Comparison of ENCODE assay signal across 13 cellular contexts in genomic region chr2:108626993-108627392, GRCh38.
"Had no signal": no experiment of that assay in that cellular context is flagged by ENCODE, and none has a peak within 500 bp of the region (broad histone marks: within the 10 kb centered on the region; RNA-seq: fewer than 3 reads in every experiment).

No MANE protein-coding gene starts in this region.

- H3K9me3 ChIP-seq: gastroesophageal sphincter, spleen, testis had no signal

- H3K4me3 Mint-ChIP-seq: activated naive CD8-positive, alpha-beta T cell treated with anti-CD3 and anti-CD28 coated beads, Interleukin-2, amount 10 ng/mL, durations not matched to agents 7 days and 5 days had no signal

- ATAC-seq: gastroesophageal sphincter, left ventricle myocardium superior, sciatic nerve had no signal

- H3K27ac Mint-ChIP-seq: activated naive CD8-positive, alpha-beta T cell treated with anti-CD3 and anti-CD28 coated beads, Interleukin-2, amount 10 ng/mL, durations not matched to agents 7 days and 5 days had no signal

- H3K36me3 ChIP-seq: gastroesophageal sphincter, spleen had no signal

- H3K9me3 Mint-ChIP-seq: activated naive CD8-positive, alpha-beta T cell treated with anti-CD3 and anti-CD28 coated beads, Interleukin-2, amount 10 ng/mL, durations not matched to agents 7 days and 5 days had no signal

- DNase-seq: activated CD4-positive, alpha-beta T cell treated with anti-CD3 and anti-CD28 coated beads, Interleukin-2, amount 10 ng/mL, durations not matched to agents 24 days and 14 days; activated naive CD8-positive, alpha-beta T cell treated with anti-CD3 and anti-CD28 coated beads, Interleukin-2, amount 10 ng/mL, durations not matched to agents 7 days and 5 days; activated T-cell treated with anti-CD3 and anti-CD28 coated beads, Interleukin-2, amount 50 U/mL, for 48 hours; aorta; left ventricle myocardium superior; mesendoderm; spleen; stimulated activated CD4-positive, alpha-beta T cell treated with anti-CD3 and anti-CD28 coated beads, Interleukin-1b, Interleukin-23, amount 100 ng/mL, for 48 hours; stimulated activated naive CD4-positive, alpha-beta T cell treated with Interleukin-2 at 50 U/mL for 16 hours; T1000; testis had no signal

- H3K27me3 ChIP-seq: gastroesophageal sphincter, spleen, testis had no signal

- H3K4me1 ChIP-seq: testis had no signal

- H3K27me3 Mint-ChIP-seq: activated CD4-positive, alpha-beta T cell treated with anti-CD3 and anti-CD28 coated beads, Interleukin-2, amount 10 ng/mL, durations not matched to agents 24 days and 14 days; activated naive CD8-positive, alpha-beta T cell treated with anti-CD3 and anti-CD28 coated beads, Interleukin-2, amount 10 ng/mL, durations not matched to agents 7 days and 5 days had no signal

- H3K27ac ChIP-seq: gastroesophageal sphincter, spleen, testis had no signal

- H3K4me3 ChIP-seq: gastroesophageal sphincter, spleen, testis had no signal
